In genomic region chr2:30683240-30683956, GRCh38 we compare ENCODE assay signal across 17 cellular contexts.
DNase-seq lines count a peak whose midpoint lies in the region; ATAC-seq and TF ChIP-seq lines count a peak whose summit lies in the region.
"Had no signal": no experiment of that assay in that cellular context is flagged by ENCODE, and none has a peak within 500 bp of the region (broad histone marks: within the 10 kb centered on the region; RNA-seq: fewer than 3 reads in every experiment).

No MANE protein-coding gene starts in this region.

- ATAC-seq in GM18867 (IDR thresholded peaks at IDR 0.05; ENCODE audit: unreplicated experiment) (peak; percentile 58), lung (ENCODE audit: insufficient read depth, low FRiP score) (no peak), HG03095 (IDR thresholded peaks at IDR 0.05; ENCODE audit: unreplicated experiment) (no peak)
- ATAC-seq: effector memory CD8-positive, alpha-beta T cell; sciatic nerve had no signal

- DNase-seq in GDM1 (lab: John Stamatoyannopoulos, UW) (peak; percentile 29), lung (ENCODE audit: low spot score) (peak; percentile 22), HUDEP-2 (lab: John Stamatoyannopoulos, UW; ENCODE audit: unreplicated experiment in 76 of 76) (no peak), GF-D8 (lab: John Stamatoyannopoulos, UW) (no peak)
- DNase-seq: activated CD4-positive, alpha-beta T cell treated with anti-CD3 and anti-CD28 coated beads, Interleukin-2, amount 50 U/mL, for 4 hours; adrenal gland; AML-193; effector memory CD8-positive, alpha-beta T cell; kidney glomerular epithelial cell; NCI-H1694; occipital lobe; stimulated activated CD4-positive, alpha-beta T cell treated with anti-CD3 and anti-CD28 coated beads, Interleukin-1b, Interleukin-23, amount 100 ng/mL, for 48 hours had no signal

- WGBS in lung, 2 donors, result 86 to 93% methylated on average over 8 of the region's 8 CpGs

- H2AFZ ChIP-seq in OCI-LY1 (ENCODE audit: low read length), result peak overlapping the region; percentile 70; the same call in 1 of the 2 replicates

- H4K20me1 ChIP-seq in OCI-LY1 (ENCODE audit: insufficient read depth, low read length), result no peaks in the 10 kb centered on the region

- H3F3A ChIP-seq in OCI-LY1 (ENCODE audit: insufficient read depth, low read length), result no peaks in the 10 kb centered on the region

- peak overlapping the region; percentile 37; the same call in 1 of the 2 replicates for H3K4me2 ChIP-seq in OCI-LY1 (ENCODE audit: low read length)

- peaks cover 6% of the 10 kb centered on the region for H3K4me1 ChIP-seq in OCI-LY1 (ENCODE audit: insufficient read depth, low read length, severe bottlenecking)
- H3K4me1 ChIP-seq in lung (ENCODE audit: control insufficient read depth in 2 of 2, insufficient read depth in 2 of 2, low read length in 2 of 2), result peaks cover 0 to 2% of the 10 kb centered on the region in 2 donors
- H3K4me1 ChIP-seq: adrenal gland had no signal

- no peaks in the 10 kb centered on the region for H3K79me2 ChIP-seq in OCI-LY1 (ENCODE audit: insufficient read depth, low read length)

- H3K27ac ChIP-seq in OCI-LY1 (ENCODE audit: low read depth, low read length, poor library complexity, severe bottlenecking) (no peak overlapping the region), lung (ENCODE audit: low read depth in 1 of 2, low read length in 1 of 2) (no peak overlapping the region)
- H3K27ac ChIP-seq: adrenal gland, SK-N-MC had no signal

- H3K36me3 ChIP-seq in OCI-LY1 (ENCODE audit: insufficient read depth, low read length) (no peaks in the 10 kb centered on the region), lung (ENCODE audit: control insufficient read depth in 2 of 2, insufficient read depth in 2 of 2, low read length in 2 of 2) (no peaks in the 10 kb centered on the region)
- H3K36me3 ChIP-seq: adrenal gland had no signal

- H3K9me3 ChIP-seq in OCI-LY1 (ENCODE audit: low read length) (no peaks in the 10 kb centered on the region), lung (ENCODE audit: control insufficient read depth in 2 of 2, insufficient read depth in 1 of 2, low read length in 1 of 2) (peaks cover 0 to 2% of the 10 kb centered on the region in 2 donors)
- H3K9me3 ChIP-seq: adrenal gland had no signal

- H3K27me3 ChIP-seq in OCI-LY1 (ENCODE audit: insufficient read depth, low read length), result no peaks in the 10 kb centered on the region
- no peaks in the 10 kb centered on the region for H3K27me3 ChIP-seq in lung (ENCODE audit: control insufficient read depth, insufficient read depth)
- H3K27me3 ChIP-seq: adrenal gland had no signal

- H3K9ac ChIP-seq in OCI-LY1 (ENCODE audit: low read length), result no peak overlapping the region

- H3K9me2 ChIP-seq in OCI-LY1 (ENCODE audit: low read depth, low read length), result no peaks in the 10 kb centered on the region

- TF ChIP-seq CTCF in OCI-LY1 (IDR thresholded peaks at IDR 0.05; ENCODE audit: low read length), result no peak; the same call in 1 of the 2 replicates
- TF ChIP-seq CTCF in lung (IDR thresholded peaks at IDR 0.05; ENCODE audit: control extremely low read depth, extremely low read depth), result no peak

- H3K4me3 ChIP-seq in OCI-LY1 (ENCODE audit: low read depth, low read length, poor library complexity, severe bottlenecking), result no peak overlapping the region
- no peak overlapping the region for H3K4me3 ChIP-seq in lung
- H3K4me3 ChIP-seq: adrenal gland, SK-N-MC had no signal

Comparison
In these comparisons a context has a peak if more than half of its experiments do, and no peak if none do; other contexts are left out.
1. DNase-seq: peak in GDM1 (single experiment) and lung (single experiment); none in HUDEP-2 (0 of 76) and GF-D8 (single experiment).